14 cellular contexts compared by ENCODE assay signal in genomic region chr11:12241401-12241800, GRCh38.
DNase-seq lines count a peak whose midpoint lies in the region; ATAC-seq and TF ChIP-seq lines count a peak whose summit lies in the region.
"Had no signal": no experiment of that assay in that cellular context is flagged by ENCODE, and none has a peak within 500 bp of the region (broad histone marks: within the 10 kb centered on the region; RNA-seq: fewer than 3 reads in every experiment).

No MANE protein-coding gene starts in this region.

- peak overlapping the region in 1 of 2 donors; percentile 89 for H3K27ac Mint-ChIP-seq in stimulated activated naive CD8-positive, alpha-beta T cell treated with anti-CD3 and anti-CD28 coated beads, Interleukin-15, amount 100 ng/mL, for 72 hours

- H4K20me1 ChIP-seq in GM23248 (ENCODE audit: insufficient read depth): no peaks in the 10 kb centered on the region

- no peak for TF ChIP-seq CTCF in gastroesophageal sphincter (IDR thresholded peaks at IDR 0.05)
- TF ChIP-seq CTCF in BE2C (IDR thresholded peaks at IDR 0.05; ENCODE audit: low read depth, low read length): no peak

- H3K4me2 ChIP-seq in GM23248 (ENCODE audit: unreplicated experiment): no peak overlapping the region

- H3K79me2 ChIP-seq in GM23248 (ENCODE audit: insufficient read depth): peaks cover 11% of the 10 kb centered on the region; the same call in 1 of the 2 replicates
- H3K79me2 ChIP-seq: parathyroid adenoma had no signal

- no peak overlapping the region for H3K4me3 ChIP-seq in gastroesophageal sphincter
- no peak overlapping the region for H3K4me3 ChIP-seq in BE2C (ENCODE audit: low read depth, low read length)
- no peak overlapping the region for H3K4me3 ChIP-seq in GM23248

- TF ChIP-seq EP300 in gastroesophageal sphincter (IDR thresholded peaks at IDR 0.05): no peak

- TF ChIP-seq POLR2A in gastroesophageal sphincter (IDR thresholded peaks at IDR 0.05): no peak

- no peak overlapping the region for H3K9ac ChIP-seq in GM23248
- H3K9ac ChIP-seq: parathyroid adenoma had no signal

- H3K9me2 ChIP-seq in GM23248 (ENCODE audit: insufficient read depth): no peaks in the 10 kb centered on the region

- no peaks in the 10 kb centered on the region for H3K9me3 Mint-ChIP-seq in stimulated activated naive CD8-positive, alpha-beta T cell treated with anti-CD3 and anti-CD28 coated beads, Interleukin-15, amount 100 ng/mL, for 72 hours

- no peak overlapping the region for H2AFZ ChIP-seq in GM23248
- H2AFZ ChIP-seq: parathyroid adenoma had no signal

- H3K27ac ChIP-seq in gastroesophageal sphincter (peak overlapping the region in 3 of 4 donors; percentile 70 to 90 (median 82)), GM23248 (no peak overlapping the region)
- H3K27ac ChIP-seq: 22Rv1, parathyroid adenoma had no signal

- H3K4me1 Mint-ChIP-seq in stimulated activated naive CD8-positive, alpha-beta T cell treated with anti-CD3 and anti-CD28 coated beads, Interleukin-15, amount 100 ng/mL, for 72 hours: peaks cover 37% of the 10 kb centered on the region

- peak; percentile 64 for DNase-seq in DMS153 (lab: John Stamatoyannopoulos, UW)
- no peak for DNase-seq in DMS153 treated with DMSO at 0.1 percent for 48 hours (lab: John Stamatoyannopoulos, UW; ENCODE audit: unreplicated experiment)
- no peak for DNase-seq in stimulated activated naive CD8-positive, alpha-beta T cell treated with anti-CD3 and anti-CD28 coated beads, Interleukin-15, amount 100 ng/mL, for 72 hours
- DNase-seq in stimulated activated naive CD8-positive, alpha-beta T cell treated with anti-CD3 and anti-CD28 coated beads, Interleukin-15, Interleukin-2, amounts not matched to agents 100 U/mL and 50 U/mL, for 24 hours: no peak
- no peak for DNase-seq in BE2C
- DNase-seq in GM23248: no peak
- no peak for DNase-seq in pons (ENCODE audit: low spot score)
- DNase-seq: activated CD8-positive, alpha-beta memory T cell treated with anti-CD3 and anti-CD28 coated beads, Interleukin-2, amount 10 ng/mL, durations not matched to agents 7 days and 5 days; DMS53; mammary epithelial cell; T1000 had no signal

- peak overlapping the region; percentile 45 to 49 for H3K4me3 Mint-ChIP-seq in stimulated activated naive CD8-positive, alpha-beta T cell treated with anti-CD3 and anti-CD28 coated beads, Interleukin-15, amount 100 ng/mL, for 72 hours
- H3K4me3 Mint-ChIP-seq: activated CD8-positive, alpha-beta memory T cell treated with anti-CD3 and anti-CD28 coated beads, Interleukin-2, amount 10 ng/mL, durations not matched to agents 7 days and 5 days had no signal

- 91 to 96% methylated on average over 4 to 6 of the region's 7 CpGs for WGBS in gastroesophageal sphincter (ENCODE audit: low coverage in 1 of 2), 2 donors
- 93 to 95% methylated on average over 7 of the region's 7 CpGs for WGBS in GM23248 (ENCODE audit: low coverage in 1 of 2, low lambda C conversion rate in 2 of 2, missing lambda C conversion rate in 2 of 2), 2 experiments

- H3K27me3 Mint-ChIP-seq in stimulated activated naive CD8-positive, alpha-beta T cell treated with anti-CD3 and anti-CD28 coated beads, Interleukin-15, amount 100 ng/mL, for 72 hours: no peaks in the 10 kb centered on the region
- H3K27me3 Mint-ChIP-seq: activated CD8-positive, alpha-beta memory T cell treated with anti-CD3 and anti-CD28 coated beads, Interleukin-2, amount 10 ng/mL, durations not matched to agents 7 days and 5 days had no signal

- H3K36me3 ChIP-seq in gastroesophageal sphincter (peaks cover 0 to 43% of the 10 kb centered on the region in 2 donors), BE2C (no peaks in the 10 kb centered on the region), GM23248 (ENCODE audit: low read depth) (peaks cover 26% of the 10 kb centered on the region)

- peaks cover 36% of the 10 kb centered on the region for H3F3A ChIP-seq in GM23248 (ENCODE audit: insufficient read depth)

- in situ Hi-C loops in GM23248 (cut with MboI): loop anchor here (25.0 kb wide), 1 partner anchor 179 kb away; no protein-coding TSS in a partner anchor

- no peak for ATAC-seq in stimulated activated naive CD8-positive, alpha-beta T cell treated with anti-CD3 and anti-CD28 coated beads, Interleukin-15, amount 100 ng/mL, for 72 hours
- no peak for ATAC-seq in stimulated activated naive CD8-positive, alpha-beta T cell treated with anti-CD3 and anti-CD28 coated beads, Interleukin-15, Interleukin-2, amounts not matched to agents 100 U/mL and 50 U/mL, for 24 hours
- ATAC-seq in gastroesophageal sphincter: no peak

- H3K27me3 ChIP-seq in gastroesophageal sphincter (no peaks in the 10 kb centered on the region), BE2C (no peaks in the 10 kb centered on the region), GM23248 (replicated peaks; ENCODE audit: insufficient read depth) (no peaks in the 10 kb centered on the region)

- no peaks in the 10 kb centered on the region for H3K9me3 ChIP-seq in gastroesophageal sphincter
- no peaks in the 10 kb centered on the region for H3K9me3 ChIP-seq in BE2C
- H3K9me3 ChIP-seq in GM23248 (ENCODE audit: low read depth): no peaks in the 10 kb centered on the region

- H3K4me1 ChIP-seq in gastroesophageal sphincter: peaks cover 9 to 93% (median 21%) of the 10 kb centered on the region in 3 donors
- H3K4me1 ChIP-seq in BE2C: peaks cover 13% of the 10 kb centered on the region
- peaks cover 21% of the 10 kb centered on the region for H3K4me1 ChIP-seq in GM23248 (ENCODE audit: insufficient read depth)
